In the genomic region with DNA sequence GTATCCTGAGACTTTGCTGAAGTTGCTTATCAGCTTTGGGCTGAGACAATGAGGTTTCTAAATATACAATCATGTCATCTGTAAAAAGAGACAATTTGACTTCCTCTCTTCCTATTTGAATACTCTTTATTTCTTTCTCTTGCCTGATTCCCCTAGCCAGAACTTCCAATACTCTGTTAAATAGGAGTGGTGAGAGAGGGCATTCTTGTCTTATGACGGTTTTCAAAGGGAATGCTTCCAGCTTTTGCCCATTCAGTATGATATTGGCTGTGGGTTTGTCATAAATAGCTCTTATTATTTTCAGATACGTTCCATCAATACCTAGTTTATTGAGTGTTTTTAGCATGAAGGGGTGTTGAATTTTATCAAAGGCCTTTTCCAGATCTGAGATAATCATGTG, we compare ENCODE assay signal across 1 cellular context. TPM values are rescaled to one million over a fixed set of nuclear protein-coding genes. Genes with fewer than 3 reads are reported as not detected.
"Had no signal": no experiment of that assay in that cellular context is flagged by ENCODE, and none has a peak within 500 bp of the region (broad histone marks: within the 10 kb centered on the region; RNA-seq: fewer than 3 reads in every experiment).

No MANE protein-coding gene starts in this region.

RNA-seq across cellular contexts. Expression of gene CDKN3, which starts 6.6 kb away (rescaled TPM):
- total RNA-seq: body of pancreas had no signal
